Comparison of ENCODE assay signal across 14 cellular contexts in genomic region chr1:10659218-10659617, GRCh38.
DNase-seq lines count a peak whose midpoint lies in the region; TF ChIP-seq lines count a peak whose summit lies in the region.
"Had no signal": no experiment of that assay in that cellular context is flagged by ENCODE, and none has a peak within 500 bp of the region (broad histone marks: within the 10 kb centered on the region; RNA-seq: fewer than 3 reads in every experiment).

No MANE protein-coding gene starts in this region.

- DNase-seq in DMS 273 (lab: John Stamatoyannopoulos, UW; ENCODE audit: unreplicated experiment) = peak; percentile 47
- DNase-seq in DMS 273 treated with DMSO at 0.1 percent for 48 hours (lab: John Stamatoyannopoulos, UW) = no peak
- DNase-seq in esophagus muscularis mucosa (ENCODE audit: extremely low spot score) = no peak
- DNase-seq in neuronal stem cell (ENCODE audit: low spot score) = no peak
- no peak for DNase-seq in amygdala (lab: John Stamatoyannopoulos, UW)
- DNase-seq in D341Med (ENCODE audit: low spot score) = no peak
- no peak for DNase-seq in GDM1 (lab: John Stamatoyannopoulos, UW)
- DNase-seq: CD4-positive, alpha-beta memory T cell; GM23248 had no signal

- no peak overlapping the region for H4K91ac ChIP-seq in neuronal stem cell (ENCODE audit: low read depth, low read length, poor library complexity)

- no peak overlapping the region for H2BK12ac ChIP-seq in neuronal stem cell (ENCODE audit: low read length)

- H2AFZ ChIP-seq in neuronal stem cell (ENCODE audit: low read length) = no peak overlapping the region
- H2AFZ ChIP-seq: GM23248 had no signal

- WGBS in esophagus muscularis mucosa = 96% methylated on average over 17 of the region's 18 CpGs
- no CpG with 5 or more reads among the region's 18 CpGs for WGBS in neuronal stem cell (ENCODE audit: extremely low coverage in 2 of 2, insufficient read length in 2 of 2, insufficient replicate concordance in 1 of 2), 2 donors

- peak overlapping the region; percentile 54 for H2BK120ac ChIP-seq in neuronal stem cell (ENCODE audit: low read depth, low read length)

- H2AK5ac ChIP-seq in neuronal stem cell (ENCODE audit: low read depth, low read length) = no peak overlapping the region

- TF ChIP-seq EP300 in esophagus muscularis mucosa (IDR thresholded peaks at IDR 0.05) = no peak

- no peak for TF ChIP-seq CTCF in esophagus muscularis mucosa (IDR thresholded peaks at IDR 0.05)

- no peak overlapping the region for H3K14ac ChIP-seq in neuronal stem cell (ENCODE audit: low read length)

- H3K4me2 ChIP-seq in neuronal stem cell (ENCODE audit: insufficient read depth, low read length, poor library complexity, severe bottlenecking) = no peak overlapping the region
- H3K4me2 ChIP-seq: A549, BLaER1 had no signal

- H3K4me3 ChIP-seq in esophagus muscularis mucosa (no peak overlapping the region), neuronal stem cell (ENCODE audit: low read length in 2 of 2) (no peak overlapping the region), stomach smooth muscle (ENCODE audit: low read length in 2 of 2) (no peak overlapping the region)
- H3K4me3 ChIP-seq: A549, BLaER1, GM23248, HAP-1 had no signal

- H3K18ac ChIP-seq in neuronal stem cell (ENCODE audit: low read length) = no peak overlapping the region

- H3K9me3 ChIP-seq in esophagus muscularis mucosa (no peaks in the 10 kb centered on the region), neuronal stem cell (replicated peaks in 1 of 2; ENCODE audit: control insufficient read depth in 2 of 2, insufficient read depth in 1 of 2, low read depth in 1 of 2, low read length in 2 of 2) (peaks cover 0 to 2% of the 10 kb centered on the region in 2 donors), stomach smooth muscle (ENCODE audit: control insufficient read depth in 2 of 2, low read length in 2 of 2) (no peaks in the 10 kb centered on the region)
- H3K9me3 ChIP-seq: A549, BLaER1, HAP-1 had no signal

- H3K4ac ChIP-seq in neuronal stem cell (ENCODE audit: low read length) = no peak overlapping the region

- H3K4me1 ChIP-seq in esophagus muscularis mucosa = peaks cover 20 to 84% (median 74%) of the 10 kb centered on the region in 4 donors
- peaks cover 13 to 18% of the 10 kb centered on the region in 2 donors for H3K4me1 ChIP-seq in neuronal stem cell (ENCODE audit: control insufficient read depth in 2 of 2, insufficient read depth in 1 of 2, low read depth in 1 of 2, low read length in 2 of 2)
- H3K4me1 ChIP-seq in stomach smooth muscle (ENCODE audit: control insufficient read depth, insufficient read depth, low read length) = peaks cover 83% of the 10 kb centered on the region
- H3K4me1 ChIP-seq: A549, HAP-1 had no signal

- peak overlapping the region; percentile 82 for H3K23ac ChIP-seq in neuronal stem cell (ENCODE audit: low read depth, low read length, poor library complexity)

- no peak for TF ChIP-seq POLR2A in esophagus muscularis mucosa (IDR thresholded peaks at IDR 0.05; ENCODE audit: low read depth)

- peak overlapping the region; percentile 13 for H2BK15ac ChIP-seq in neuronal stem cell (ENCODE audit: low read length)

- no peak overlapping the region for H2BK5ac ChIP-seq in neuronal stem cell (ENCODE audit: low read length)

- no peak overlapping the region for H4K8ac ChIP-seq in neuronal stem cell (ENCODE audit: low read depth, low read length)

- H3K36me3 ChIP-seq in esophagus muscularis mucosa = peaks cover 9 to 75% (median 21%) of the 10 kb centered on the region in 4 donors
- peaks cover 0 to 6% of the 10 kb centered on the region in 2 donors for H3K36me3 ChIP-seq in neuronal stem cell (replicated peaks in 1 of 2; ENCODE audit: control insufficient read depth in 2 of 2, insufficient read depth in 2 of 2, low read length in 2 of 2)
- peaks cover 6 to 10% of the 10 kb centered on the region in 2 donors for H3K36me3 ChIP-seq in stomach smooth muscle (ENCODE audit: control insufficient read depth in 2 of 2, insufficient read depth in 2 of 2, low read length in 2 of 2)
- H3K36me3 ChIP-seq: BLaER1, HAP-1 had no signal

- H3K79me1 ChIP-seq in neuronal stem cell (ENCODE audit: low read depth, low read length) = no peaks in the 10 kb centered on the region

- H3K27me3 ChIP-seq in esophagus muscularis mucosa (no peaks in the 10 kb centered on the region), neuronal stem cell (ENCODE audit: control insufficient read depth in 3 of 3, insufficient read depth in 3 of 3, low read depth in 1 of 3, low read length in 3 of 3) (no peaks in the 10 kb centered on the region), stomach smooth muscle (ENCODE audit: control insufficient read depth in 1 of 2, insufficient read depth in 2 of 2, low read length in 2 of 2) (no peaks in the 10 kb centered on the region)
- H3K27me3 ChIP-seq: BLaER1 had no signal

- intact Hi-C loops in esophagus muscularis mucosa (cut with DNase I) = no loop called here

- H3K9ac ChIP-seq in neuronal stem cell (ENCODE audit: low read depth, low read length, poor library complexity) = peak overlapping the region; percentile 50
- no peak overlapping the region for H3K9ac ChIP-seq in stomach smooth muscle (ENCODE audit: low read length in 2 of 2)
- H3K9ac ChIP-seq: BLaER1, GM23248 had no signal

- H3K27ac ChIP-seq in esophagus muscularis mucosa (replicated peaks in 1 of 4) (peak overlapping the region; percentile 81 to 87 (median 86)), neuronal stem cell (replicated peaks; ENCODE audit: low read length) (no peak overlapping the region), stomach smooth muscle (ENCODE audit: low read length) (peak overlapping the region; percentile 92)
- H3K27ac ChIP-seq: 22Rv1, A549, BLaER1, GM23248 had no signal
